In genomic region chr12:120584343-120585149, GRCh38 we compare ENCODE assay signal across 1 cellular context.
A peak's percentile ranks its signal among the peaks of the same experiment; 100 is the strongest.
TF ChIP-seq lines count a peak whose summit lies in the region.

No MANE protein-coding gene starts in this region.

TF ChIP-seq in HepG2, 621 proteins besides CTCF, POLR2A, EP300 and RAD21 (continued from another document):
- TF ChIP-seq MAX (IDR thresholded peaks at IDR 0.05) (no peak), KDM2A (CRISPR knock-in tag; IDR thresholded peaks at IDR 0.05; ENCODE audit: borderline replicate concordance, low read depth) (0 out of 2 replicates have a peak, but pooled peaks have one; percentile 14), ZBTB2 (CRISPR knock-in tag; IDR thresholded peaks at IDR 0.05; ENCODE audit: low read depth) (no peak), ZNF580 (CRISPR knock-in tag; IDR thresholded peaks at IDR 0.05; ENCODE audit: borderline replicate concordance, low read depth) (no peak), ZNF3 (CRISPR knock-in tag; IDR thresholded peaks at IDR 0.05) (no peak), TOE1 (CRISPR knock-in tag; IDR thresholded peaks at IDR 0.05) (no peak), ZKSCAN8 (CRISPR knock-in tag; IDR thresholded peaks at IDR 0.05; ENCODE audit: borderline replicate concordance) (no peak), TBX2 (CRISPR knock-in tag; IDR thresholded peaks at IDR 0.05; ENCODE audit: borderline replicate concordance) (peak; percentile 69), ZNF263 (CRISPR knock-in tag; IDR thresholded peaks at IDR 0.05) (0 out of 2 replicates have a peak, but pooled peaks have one; percentile 18), ARNTL (CRISPR knock-in tag; IDR thresholded peaks at IDR 0.05) (no peak), ZFY (CRISPR knock-in tag; IDR thresholded peaks at IDR 0.05) (peak; percentile 42)
TF ChIP-seq in HepG2: peak in this region for 18.
